Comparison of ENCODE assay signal across 21 cellular contexts in genomic region chr12:97277030-97277429, GRCh38.
"Had no signal": no experiment of that assay in that cellular context is flagged by ENCODE, and none has a peak within 500 bp of the region (broad histone marks: within the 10 kb centered on the region; RNA-seq: fewer than 3 reads in every experiment).

No MANE protein-coding gene starts in this region.

- H3K27me3 ChIP-seq: adrenal gland, gastroesophageal sphincter, ovary, vagina had no signal

- H3K27ac ChIP-seq: adrenal gland, coronary artery, esophagus squamous epithelium, heart left ventricle, left ventricle myocardium inferior, ovary, prostate gland, vagina had no signal

- H3K4me3 ChIP-seq: adrenal gland, coronary artery, esophagus squamous epithelium, gastroesophageal sphincter, heart left ventricle, left ventricle myocardium inferior, ovary, prostate gland, vagina had no signal

- H3K36me3 ChIP-seq: adrenal gland, esophagus squamous epithelium, gastroesophageal sphincter, heart left ventricle, left ventricle myocardium inferior, ovary, prostate gland, vagina had no signal

- H3K9me3 ChIP-seq: adrenal gland, esophagus squamous epithelium, gastroesophageal sphincter, ovary, prostate gland, vagina had no signal

- DNase-seq: activated CD4-positive, alpha-beta T cell treated with anti-CD3 and anti-CD28 coated beads for 1 hour; activated CD4-positive, alpha-beta T cell treated with anti-CD3 and anti-CD28 coated beads, Interleukin-2, amount 50 U/mL, for 1 hour; activated CD8-positive, alpha-beta memory T cell treated with anti-CD3 and anti-CD28 coated beads for 24 hours; activated CD8-positive, alpha-beta memory T cell treated with anti-CD3 and anti-CD28 coated beads, Interleukin-2, amount 50 U/mL, for 4 hours; activated naive CD4-positive, alpha-beta T cell; activated T-cell treated with anti-CD3 and anti-CD28 coated beads, Interleukin-2, amount 50 U/mL, for 24 hours; adrenal gland; cerebellar nuclear complex; esophagus squamous epithelium; heart left ventricle; left ventricle myocardium inferior; ovary; stimulated activated CD4-positive, alpha-beta T cell treated with anti-CD3 and anti-CD28 coated beads, Interleukin-2, amount 100 ng/mL, for 48 hours; stimulated activated CD8-positive, alpha-beta memory T cell treated with anti-CD3 and anti-CD28 coated beads, Interleukin-4, amount 100 ng/mL, for 48 hours; stimulated activated naive B cell treated with anti-CD40 and anti-IgM and Interleukin-4, amounts not matched to agents 10 μg/mL and 1 μg/mL and 100 μg/mL, for 72 hours; T-cell; trophoblast cell had no signal
